Comparison of ENCODE assay signal across 9 cellular contexts in genomic region chr3:125051205-125051604, GRCh38. TPM values are rescaled to one million over a fixed set of nuclear protein-coding genes. Genes with fewer than 3 reads are reported as not detected.
A peak's percentile ranks its signal among the peaks of the same experiment; 100 is the strongest.
DNase-seq lines count a peak whose midpoint lies in the region; ATAC-seq, FAIRE-seq and TF ChIP-seq lines count a peak whose summit lies in the region.
"Had no signal": no experiment of that assay in that cellular context is flagged by ENCODE, and none has a peak within 500 bp of the region (broad histone marks: within the 10 kb centered on the region; RNA-seq: fewer than 3 reads in every experiment).

No MANE protein-coding gene starts in this region.

- no peak overlapping the region for H2AFZ ChIP-seq in hepatocyte

- no peak overlapping the region for H3K4me3 ChIP-seq in hepatocyte

- H3K9me3 Mint-ChIP-seq in T-helper 1 cell treated with Interleukin-12 subunit alpha and Interleukin-12 subunit beta and Interleukin-4 antibody, amounts not matched to agents 30 μg/mL and 1 μg/mL, for 36 hours: no peaks in the 10 kb centered on the region
- no peaks in the 10 kb centered on the region for H3K9me3 Mint-ChIP-seq in activated CD4-positive, alpha-beta memory T cell treated with anti-CD3 and anti-CD28 coated beads, Interleukin-2, amount 10 ng/mL, durations not matched to agents 7 days and 5 days
- no peaks in the 10 kb centered on the region for H3K9me3 Mint-ChIP-seq in stimulated activated memory B cell treated with anti-CD40 and anti-IgM and Interleukin-4, amounts not matched to agents 10 μg/mL and 1 μg/mL and 100 μg/mL, for 72 hours
- H3K9me3 Mint-ChIP-seq: nephron progenitor cell had no signal

- H3K4me2 ChIP-seq in hepatocyte: peak overlapping the region; percentile 85

- no peaks in the 10 kb centered on the region for H3K9me3 ChIP-seq in hepatocyte (ENCODE audit: low read depth)

- no peak for TF ChIP-seq CTCF in hepatocyte (IDR thresholded peaks at IDR 0.05; ENCODE audit: poor library complexity)

- FAIRE-seq in urothelium cell line (lab: Jason Lieb, UNC): no peak

- H3K4me1 Mint-ChIP-seq in T-helper 1 cell treated with Interleukin-12 subunit alpha and Interleukin-12 subunit beta and Interleukin-4 antibody, amounts not matched to agents 30 μg/mL and 1 μg/mL, for 36 hours (ENCODE audit: low read depth): peaks cover 60% of the 10 kb centered on the region
- peaks cover 50% of the 10 kb centered on the region for H3K4me1 Mint-ChIP-seq in activated CD4-positive, alpha-beta memory T cell treated with anti-CD3 and anti-CD28 coated beads, Interleukin-2, amount 10 ng/mL, durations not matched to agents 7 days and 5 days
- peaks cover 58% of the 10 kb centered on the region for H3K4me1 Mint-ChIP-seq in stimulated activated memory B cell treated with anti-CD40 and anti-IgM and Interleukin-4, amounts not matched to agents 10 μg/mL and 1 μg/mL and 100 μg/mL, for 72 hours

- no peaks in the 10 kb centered on the region for H3K36me3 ChIP-seq in hepatocyte (replicated peaks; ENCODE audit: insufficient read depth, low read depth)

- peaks cover 19% of the 10 kb centered on the region for H3K4me1 ChIP-seq in hepatocyte (ENCODE audit: insufficient read depth)

- H3K27me3 Mint-ChIP-seq in T-helper 1 cell treated with Interleukin-12 subunit alpha and Interleukin-12 subunit beta and Interleukin-4 antibody, amounts not matched to agents 30 μg/mL and 1 μg/mL, for 36 hours (ENCODE audit: low read depth): peaks cover 20% of the 10 kb centered on the region
- peaks cover 13% of the 10 kb centered on the region for H3K27me3 Mint-ChIP-seq in activated CD4-positive, alpha-beta memory T cell treated with anti-CD3 and anti-CD28 coated beads, Interleukin-2, amount 10 ng/mL, durations not matched to agents 7 days and 5 days
- H3K27me3 Mint-ChIP-seq in stimulated activated memory B cell treated with anti-CD40 and anti-IgM and Interleukin-4, amounts not matched to agents 10 μg/mL and 1 μg/mL and 100 μg/mL, for 72 hours: no peaks in the 10 kb centered on the region

- ATAC-seq in stimulated activated memory B cell treated with anti-CD40 and anti-IgM and Interleukin-4, amounts not matched to agents 10 μg/mL and 1 μg/mL and 100 μg/mL, for 72 hours: no peak

- H3K27ac Mint-ChIP-seq in T-helper 1 cell treated with Interleukin-12 subunit alpha and Interleukin-12 subunit beta and Interleukin-4 antibody, amounts not matched to agents 30 μg/mL and 1 μg/mL, for 36 hours: peak overlapping the region; percentile 90
- H3K27ac Mint-ChIP-seq in activated CD4-positive, alpha-beta memory T cell treated with anti-CD3 and anti-CD28 coated beads, Interleukin-2, amount 10 ng/mL, durations not matched to agents 7 days and 5 days: peak overlapping the region; percentile 73
- H3K27ac Mint-ChIP-seq in stimulated activated memory B cell treated with anti-CD40 and anti-IgM and Interleukin-4, amounts not matched to agents 10 μg/mL and 1 μg/mL and 100 μg/mL, for 72 hours: peak overlapping the region; percentile 85
- H3K27ac Mint-ChIP-seq: nephron progenitor cell had no signal

- no peaks in the 10 kb centered on the region for H3K27me3 ChIP-seq in hepatocyte

- POLR2A ChIA-PET in activated CD4-positive, alpha-beta memory T cell treated with anti-CD3 and anti-CD28 coated beads, Interleukin-2, amount 10 ng/mL, durations not matched to agents 7 days and 5 days (lab: Charles Lee): interaction anchor here (0.9 to 1.8 kb wide), 2 partner anchors 14 to 91 kb away, joined by 4 to 12 read pairs; no protein-coding TSS in a partner anchor

- CTCF ChIA-PET in activated CD4-positive, alpha-beta memory T cell treated with anti-CD3 and anti-CD28 coated beads, Interleukin-2, amount 10 ng/mL, durations not matched to agents 7 days and 5 days (lab: Charles Lee): no interaction called here

- peaks cover 49% of the 10 kb centered on the region for H3K79me2 ChIP-seq in hepatocyte

- DNase-seq in T-helper 1 cell (no peak), hepatocyte (ENCODE audit: low spot score) (no peak), ureter (ENCODE audit: low spot score) (no peak), urothelium cell line (ENCODE audit: low spot score) (no peak), NCI-H524 (lab: John Stamatoyannopoulos, UW) (no peak)
- DNase-seq in activated CD4-positive, alpha-beta memory T cell treated with anti-CD3 and anti-CD28 coated beads, Interleukin-2, amount 10 ng/mL, durations not matched to agents 7 days and 5 days: no peak
- DNase-seq: nephron progenitor cell had no signal

- H3K27ac ChIP-seq in hepatocyte: peak overlapping the region; percentile 57

- H3K36me3 Mint-ChIP-seq in T-helper 1 cell treated with Interleukin-12 subunit alpha and Interleukin-12 subunit beta and Interleukin-4 antibody, amounts not matched to agents 30 μg/mL and 1 μg/mL, for 36 hours (ENCODE audit: low read depth): peaks cover 32% of the 10 kb centered on the region
- peaks cover 38% of the 10 kb centered on the region for H3K36me3 Mint-ChIP-seq in activated CD4-positive, alpha-beta memory T cell treated with anti-CD3 and anti-CD28 coated beads, Interleukin-2, amount 10 ng/mL, durations not matched to agents 7 days and 5 days (ENCODE audit: low read depth)
- peaks cover 12% of the 10 kb centered on the region for H3K36me3 Mint-ChIP-seq in stimulated activated memory B cell treated with anti-CD40 and anti-IgM and Interleukin-4, amounts not matched to agents 10 μg/mL and 1 μg/mL and 100 μg/mL, for 72 hours

- H4K20me1 ChIP-seq in hepatocyte (ENCODE audit: insufficient read depth, poor library complexity, severe bottlenecking): peaks cover 9% of the 10 kb centered on the region

- WGBS in hepatocyte (ENCODE audit: low lambda C conversion rate, missing lambda C conversion rate): 89% methylated on average over 7 of the region's 7 CpGs

- H3K4me3 Mint-ChIP-seq in T-helper 1 cell treated with Interleukin-12 subunit alpha and Interleukin-12 subunit beta and Interleukin-4 antibody, amounts not matched to agents 30 μg/mL and 1 μg/mL, for 36 hours: peak overlapping the region; percentile 99
- peak overlapping the region; percentile 50 for H3K4me3 Mint-ChIP-seq in activated CD4-positive, alpha-beta memory T cell treated with anti-CD3 and anti-CD28 coated beads, Interleukin-2, amount 10 ng/mL, durations not matched to agents 7 days and 5 days
- H3K4me3 Mint-ChIP-seq in stimulated activated memory B cell treated with anti-CD40 and anti-IgM and Interleukin-4, amounts not matched to agents 10 μg/mL and 1 μg/mL and 100 μg/mL, for 72 hours: no peak overlapping the region

- no peaks in the 10 kb centered on the region for H3K9me2 ChIP-seq in hepatocyte (replicated peaks; ENCODE audit: insufficient read depth)

RNA-seq across cellular contexts. Expression of gene HEG1, which starts 4.6 kb away (rescaled TPM):
- total RNA-seq in activated CD4-positive, alpha-beta memory T cell treated with anti-CD3 and anti-CD28 coated beads, Interleukin-2, amount 10 ng/mL, durations not matched to agents 7 days and 5 days: 10 to 100 TPM; 26.7 to 27.7 TPM
- total RNA-seq in hepatocyte (25.1 and 27.2 TPM in 2 replicates), ureter (78.3 TPM)
- polyA plus RNA-seq in hepatocyte: 22.5 and 27.3 TPM in 2 replicates
